13 cellular contexts compared by ENCODE assay signal in genomic region chr10:124037286-124037685, GRCh38.
"Had no signal": no experiment of that assay in that cellular context is flagged by ENCODE, and none has a peak within 500 bp of the region (broad histone marks: within the 10 kb centered on the region; RNA-seq: fewer than 3 reads in every experiment).

No MANE protein-coding gene starts in this region.

- H3K27me3 ChIP-seq: hepatocyte, suprapubic skin had no signal

- H3K4me3 ChIP-seq: hepatocyte, suprapubic skin had no signal

- H3K9me3 ChIP-seq: suprapubic skin had no signal

- DNase-seq: activated CD4-positive, alpha-beta T cell treated with anti-CD3 and anti-CD28 coated beads, Interleukin-2, amount 50 U/mL, for 48 hours; activated gamma-delta T cell; dermis blood vessel endothelial cell; effector memory CD4-positive, alpha-beta T cell; foreskin fibroblast; left cardiac atrium; nephron progenitor cell; occipital lobe; retina; stimulated activated CD4-positive, alpha-beta T cell treated with anti-CD3 and anti-CD28 coated beads, Interleukin-2, amount 100 ng/mL, for 24 hours; T-helper 17 cell had no signal

- H3K4me2 ChIP-seq: hepatocyte had no signal

- H3K27ac ChIP-seq: hepatocyte, suprapubic skin had no signal

- ATAC-seq: left cardiac atrium, T-helper 17 cell had no signal
